8 cellular contexts compared by ENCODE assay signal in genomic region chr13:60396008-60396782, GRCh38. TPM values are rescaled to one million over a fixed set of nuclear protein-coding genes. Genes with fewer than 3 reads are reported as not detected.
DNase-seq lines count a peak whose midpoint lies in the region; ATAC-seq, FAIRE-seq and TF ChIP-seq lines count a peak whose summit lies in the region.

No MANE protein-coding gene starts in this region.

- H3K9me2 ChIP-seq in DOHH2 (replicated peaks; ENCODE audit: control insufficient read depth, low read length) = no peaks in the 10 kb centered on the region
- no peaks in the 10 kb centered on the region for H3K9me2 ChIP-seq in GM23248 (ENCODE audit: insufficient read depth)
- H3K9me2 ChIP-seq in Karpas-422 (replicated peaks; ENCODE audit: insufficient read depth, low read length) = no peaks in the 10 kb centered on the region

- H3K4me3 ChIP-seq in DOHH2 (ENCODE audit: low read length) (peak overlapping the region; percentile 81), GM23248 (peak overlapping the region; percentile 89), Karpas-422 (ENCODE audit: low read length) (peak overlapping the region; percentile 76), fibroblast of lung (replicated peaks in 1 of 4; ENCODE audit: control extremely low read depth in 1 of 4, insufficient read depth in 1 of 4, low read depth in 3 of 4, low read length in 4 of 4) (peak overlapping the region; percentile 79 to 83 (median 80))

- no peaks in the 10 kb centered on the region for H3K9me3 ChIP-seq in DOHH2 (ENCODE audit: control insufficient read depth, insufficient read depth, low read length)
- no peaks in the 10 kb centered on the region for H3K9me3 ChIP-seq in GM23248 (ENCODE audit: low read depth)
- H3K9me3 ChIP-seq in Karpas-422 (ENCODE audit: low read length) = no peaks in the 10 kb centered on the region
- H3K9me3 ChIP-seq in fibroblast of lung (ENCODE audit: control insufficient read depth, insufficient read depth, low read depth, low read length) = no peaks in the 10 kb centered on the region

- H3K27me3 ChIP-seq in DOHH2 (ENCODE audit: control insufficient read depth, low read length) (no peaks in the 10 kb centered on the region), GM23248 (replicated peaks; ENCODE audit: insufficient read depth) (no peaks in the 10 kb centered on the region), Karpas-422 (ENCODE audit: low read length) (no peaks in the 10 kb centered on the region), fibroblast of lung (ENCODE audit: control insufficient read depth, insufficient read depth, low read length) (no peaks in the 10 kb centered on the region)

- TF ChIP-seq CTCF in DOHH2 (IDR thresholded peaks at IDR 0.05; ENCODE audit: low read depth, low read length, poor library complexity, severe bottlenecking) (no peak), fibroblast of lung (conservative IDR thresholded peaks at IDR 0.05 in 1 of 2, IDR thresholded peaks at IDR 0.05 in 1 of 2; ENCODE audit: low read depth in 1 of 2, low read length in 2 of 2) (no peak)

- no peaks in the 10 kb centered on the region for H3K27me3 Mint-ChIP-seq in activated T-helper 1 cell treated with anti-CD3 and anti-CD28 coated beads, Interleukin-12 subunit alpha, Interleukin-12 subunit beta, Interleukin-2, Interleukin-4 antibody, amounts not matched to agents 30 ng/mL and 10 ng/mL and 1 ng/mL, durations not matched to agents 14 hours and 24 hours and 36 hours (ENCODE audit: insufficient read depth)
- H3K27me3 Mint-ChIP-seq in naive B cell = peaks cover 0 to 4% (median 0%) of the 10 kb centered on the region in 3 donors
- H3K27me3 Mint-ChIP-seq in stimulated activated memory B cell treated with anti-CD40 and anti-IgM and Interleukin-4, amounts not matched to agents 10 μg/mL and 1 μg/mL and 100 μg/mL, for 72 hours = no peaks in the 10 kb centered on the region

- H3K9me3 Mint-ChIP-seq in activated T-helper 1 cell treated with anti-CD3 and anti-CD28 coated beads, Interleukin-12 subunit alpha, Interleukin-12 subunit beta, Interleukin-2, Interleukin-4 antibody, amounts not matched to agents 30 ng/mL and 10 ng/mL and 1 ng/mL, durations not matched to agents 14 hours and 24 hours and 36 hours = no peaks in the 10 kb centered on the region
- H3K9me3 Mint-ChIP-seq in naive B cell = no peaks in the 10 kb centered on the region
- no peaks in the 10 kb centered on the region for H3K9me3 Mint-ChIP-seq in stimulated activated memory B cell treated with anti-CD40 and anti-IgM and Interleukin-4, amounts not matched to agents 10 μg/mL and 1 μg/mL and 100 μg/mL, for 72 hours

- in situ Hi-C loops in GM23248 (cut with MboI) = no loop called here

- peak; percentile 68 to 71 for ATAC-seq in naive B cell (ENCODE audit: low read depth in 2 of 2)
- peak; percentile 91 for ATAC-seq in stimulated activated memory B cell treated with anti-CD40 and anti-IgM and Interleukin-4, amounts not matched to agents 10 μg/mL and 1 μg/mL and 100 μg/mL, for 72 hours

- 0 to 1% methylated on average over 41 to 48 of the region's 48 CpGs for WGBS in GM23248 (ENCODE audit: low coverage in 1 of 2, low lambda C conversion rate in 2 of 2, missing lambda C conversion rate in 2 of 2), 2 experiments

- peak overlapping the region; percentile 97 for H3K27ac Mint-ChIP-seq in activated T-helper 1 cell treated with anti-CD3 and anti-CD28 coated beads, Interleukin-12 subunit alpha, Interleukin-12 subunit beta, Interleukin-2, Interleukin-4 antibody, amounts not matched to agents 30 ng/mL and 10 ng/mL and 1 ng/mL, durations not matched to agents 14 hours and 24 hours and 36 hours
- peak overlapping the region; percentile 95 to 98 (median 96) for H3K27ac Mint-ChIP-seq in naive B cell
- H3K27ac Mint-ChIP-seq in stimulated activated memory B cell treated with anti-CD40 and anti-IgM and Interleukin-4, amounts not matched to agents 10 μg/mL and 1 μg/mL and 100 μg/mL, for 72 hours = peak overlapping the region; percentile 94

- H3K4me3 Mint-ChIP-seq in activated T-helper 1 cell treated with anti-CD3 and anti-CD28 coated beads, Interleukin-12 subunit alpha, Interleukin-12 subunit beta, Interleukin-2, Interleukin-4 antibody, amounts not matched to agents 30 ng/mL and 10 ng/mL and 1 ng/mL, durations not matched to agents 14 hours and 24 hours and 36 hours = peak overlapping the region; percentile 95
- peak overlapping the region; percentile 93 to 98 (median 95) for H3K4me3 Mint-ChIP-seq in naive B cell
- H3K4me3 Mint-ChIP-seq in stimulated activated memory B cell treated with anti-CD40 and anti-IgM and Interleukin-4, amounts not matched to agents 10 μg/mL and 1 μg/mL and 100 μg/mL, for 72 hours = peak overlapping the region; percentile 96

- no peaks in the 10 kb centered on the region for H4K20me1 ChIP-seq in DOHH2 (ENCODE audit: control insufficient read depth, insufficient read depth, low read depth, low read length)
- no peaks in the 10 kb centered on the region for H4K20me1 ChIP-seq in GM23248 (ENCODE audit: insufficient read depth)
- 0 out of 2 replicates have a peak, but pooled peaks cover under 1% of the 10 kb centered on the region for H4K20me1 ChIP-seq in Karpas-422 (ENCODE audit: insufficient read depth, low read depth, low read length)
- no peaks in the 10 kb centered on the region for H4K20me1 ChIP-seq in fibroblast of lung (ENCODE audit: control insufficient read depth, extremely low read depth, insufficient read depth, low read length)

- H3K36me3 Mint-ChIP-seq in activated T-helper 1 cell treated with anti-CD3 and anti-CD28 coated beads, Interleukin-12 subunit alpha, Interleukin-12 subunit beta, Interleukin-2, Interleukin-4 antibody, amounts not matched to agents 30 ng/mL and 10 ng/mL and 1 ng/mL, durations not matched to agents 14 hours and 24 hours and 36 hours (ENCODE audit: low read depth) = no peaks in the 10 kb centered on the region
- H3K36me3 Mint-ChIP-seq in naive B cell = no peaks in the 10 kb centered on the region
- no peaks in the 10 kb centered on the region for H3K36me3 Mint-ChIP-seq in stimulated activated memory B cell treated with anti-CD40 and anti-IgM and Interleukin-4, amounts not matched to agents 10 μg/mL and 1 μg/mL and 100 μg/mL, for 72 hours

- H3K9ac ChIP-seq in GM23248 (peak overlapping the region; percentile 97), Karpas-422 (ENCODE audit: low read length) (peak overlapping the region; percentile 88), fibroblast of lung (ENCODE audit: insufficient read depth, low read length) (peak overlapping the region; percentile 73)

- H3F3A ChIP-seq in DOHH2 (ENCODE audit: control insufficient read depth, insufficient read depth) (no peaks in the 10 kb centered on the region), GM23248 (ENCODE audit: insufficient read depth) (peaks cover 12% of the 10 kb centered on the region)

- H3K27ac ChIP-seq in DOHH2 (ENCODE audit: low read depth, low read length) (peak overlapping the region; percentile 88), GM23248 (peak overlapping the region; percentile 89), Karpas-422 (ENCODE audit: low read length) (peak overlapping the region; percentile 82), fibroblast of lung (ENCODE audit: insufficient read depth, low read length) (peak overlapping the region; percentile 86)

- FAIRE-seq in RCC 7860 (lab: Jason Lieb, UNC) = no peak

- H2AFZ ChIP-seq in GM23248 (peak overlapping the region; percentile 90), Karpas-422 (ENCODE audit: low read length) (peak overlapping the region; percentile 72), fibroblast of lung (ENCODE audit: low read length) (peak overlapping the region; percentile 96)

- H3K36me3 ChIP-seq in DOHH2 (ENCODE audit: control insufficient read depth, low read length) (no peaks in the 10 kb centered on the region; the same call in 1 of the 2 replicates), GM23248 (ENCODE audit: low read depth) (no peaks in the 10 kb centered on the region), Karpas-422 (ENCODE audit: insufficient read depth, low read length) (no peaks in the 10 kb centered on the region), fibroblast of lung (ENCODE audit: control insufficient read depth, insufficient read depth, low read length) (no peaks in the 10 kb centered on the region)

- DNase-seq in GM23248 (peak; percentile 97), Karpas-422 (peak; percentile 97), RCC 7860 (ENCODE audit: low spot score) (peak; percentile 72), fibroblast of lung (ENCODE audit: low read depth in 2 of 2) (peak; percentile 91 to 93), naive B cell (peak; percentile 88)
- peak; percentile 85 for DNase-seq in activated T-helper 1 cell treated with anti-CD3 and anti-CD28 coated beads, Interleukin-12 subunit alpha, Interleukin-12 subunit beta, Interleukin-2, Interleukin-4 antibody, amounts not matched to agents 30 ng/mL and 10 ng/mL and 1 ng/mL, durations not matched to agents 14 hours and 24 hours and 36 hours (ENCODE audit: low spot score)

- H3K4me1 ChIP-seq in DOHH2 (ENCODE audit: control insufficient read depth, low read length) = peaks cover 36% of the 10 kb centered on the region
- peaks cover 12% of the 10 kb centered on the region for H3K4me1 ChIP-seq in GM23248 (ENCODE audit: insufficient read depth)
- H3K4me1 ChIP-seq in Karpas-422 (ENCODE audit: low read length) = peaks cover 27% of the 10 kb centered on the region
- peaks cover 3% of the 10 kb centered on the region for H3K4me1 ChIP-seq in fibroblast of lung (ENCODE audit: control insufficient read depth, extremely low read depth, insufficient read depth, low read length)

- H3K79me2 ChIP-seq in DOHH2 (ENCODE audit: control insufficient read depth, low read length) (peaks cover 35% of the 10 kb centered on the region), GM23248 (ENCODE audit: insufficient read depth) (peaks cover 33% of the 10 kb centered on the region), Karpas-422 (ENCODE audit: low read length) (peaks cover 17% of the 10 kb centered on the region), fibroblast of lung (ENCODE audit: control insufficient read depth, insufficient read depth, low read length) (peaks cover 19% of the 10 kb centered on the region)

- peaks cover 35% of the 10 kb centered on the region for H3K4me1 Mint-ChIP-seq in activated T-helper 1 cell treated with anti-CD3 and anti-CD28 coated beads, Interleukin-12 subunit alpha, Interleukin-12 subunit beta, Interleukin-2, Interleukin-4 antibody, amounts not matched to agents 30 ng/mL and 10 ng/mL and 1 ng/mL, durations not matched to agents 14 hours and 24 hours and 36 hours (ENCODE audit: low read depth)
- peaks cover 18 to 31% (median 24%) of the 10 kb centered on the region in 3 donors for H3K4me1 Mint-ChIP-seq in naive B cell
- H3K4me1 Mint-ChIP-seq in stimulated activated memory B cell treated with anti-CD40 and anti-IgM and Interleukin-4, amounts not matched to agents 10 μg/mL and 1 μg/mL and 100 μg/mL, for 72 hours = peaks cover 26% of the 10 kb centered on the region

- intact Hi-C loops in activated T-helper 1 cell treated with anti-CD3 and anti-CD28 coated beads, Interleukin-12 subunit alpha, Interleukin-12 subunit beta, Interleukin-2, Interleukin-4 antibody, amounts not matched to agents 30 ng/mL and 10 ng/mL and 1 ng/mL, durations not matched to agents 14 hours and 24 hours and 36 hours (cut with micrococcal nuclease) = loop anchor here (1.0 to 2.0 kb wide), 2 partner anchors 21 to 232 kb away; no protein-coding TSS in a partner anchor

- H3K4me2 ChIP-seq in DOHH2 (ENCODE audit: low read length) = peak overlapping the region; percentile 99
- peak overlapping the region; percentile 88 for H3K4me2 ChIP-seq in GM23248 (ENCODE audit: unreplicated experiment)
- H3K4me2 ChIP-seq in Karpas-422 (ENCODE audit: low read depth, low read length, poor library complexity, severe bottlenecking) = peak overlapping the region; percentile 80
- peak overlapping the region; percentile 89 for H3K4me2 ChIP-seq in fibroblast of lung (ENCODE audit: extremely low read depth, insufficient read depth, low read length)

RNA-seq across cellular contexts. Expression of gene TDRD3, which starts 0.8 kb away (rescaled TPM):
- 9.1 and 9.7 TPM in 2 replicates for total RNA-seq in GM23248 (2014; rRNA removed; shearing (Covaris generic))
- polyA plus RNA-seq in GM23248 (2016; fragmentation: Nextera tagmentation; extraction: Ambion mirVana) (5.6 and 7.9 TPM in 2 replicates), fibroblast of lung (8.5 and 10.5 TPM in 2 replicates), naive B cell (ENCODE audit: low read depth in 6 of 6) (1 to 10 TPM; 1.5 to 8.7 (median 6.0) TPM)
- 7.4 and 7.8 TPM in 2 replicates for total RNA-seq in Karpas-422 (2014; rRNA removed; shearing (Covaris generic); ENCODE audit: low replicate concordance)
- 19.6 and 20.7 TPM in 2 replicates for total RNA-seq in activated T-helper 1 cell treated with anti-CD3 and anti-CD28 coated beads, Interleukin-12 subunit alpha, Interleukin-12 subunit beta, Interleukin-2, Interleukin-4 antibody, amounts not matched to agents 30 ng/mL and 10 ng/mL and 1 ng/mL, durations not matched to agents 14 hours and 24 hours and 36 hours
- 18.8 and 21.1 TPM in 2 replicates for total RNA-seq in fibroblast of lung
- 6.5 and 8.3 TPM in 2 replicates for polyA plus RNA-seq in fibroblast of lung (2012)
- 0.22 and 3.1 TPM in 2 replicates for polyA minus RNA-seq in fibroblast of lung (ENCODE audit: low replicate concordance)

Comparison
In these comparisons a context has a peak if more than half of its experiments do, and no peak if none do; other contexts are left out.
1. Peak in every context shown above with its lines: DNase-seq, ATAC-seq, H3K4me3 ChIP-seq and H3K27ac ChIP-seq.